17 cellular contexts compared by ENCODE assay signal in the genomic region with DNA sequence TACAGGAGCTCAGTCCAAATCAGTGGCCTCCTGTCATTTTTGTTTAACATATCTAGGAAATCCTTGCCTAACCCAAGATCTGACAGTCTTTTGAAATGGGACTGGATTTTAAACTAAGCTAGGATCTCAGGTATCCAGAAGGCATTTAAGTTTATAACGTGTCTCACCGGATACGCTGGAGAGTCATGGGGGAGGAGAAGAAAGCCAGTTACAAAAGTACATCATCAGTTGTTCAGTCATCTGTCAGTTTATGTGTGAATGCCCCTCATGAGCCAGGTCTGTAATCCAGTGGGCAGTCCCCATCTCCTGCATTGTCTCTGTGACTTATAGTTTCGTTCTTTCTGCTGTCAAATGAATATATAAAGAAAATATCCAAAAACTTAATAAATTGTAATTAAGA. TPM values are rescaled to one million over a fixed set of nuclear protein-coding genes. Genes with fewer than 3 reads are reported as not detected.
DNase-seq lines count a peak whose midpoint lies in the region; ATAC-seq and TF ChIP-seq lines count a peak whose summit lies in the region.
"Had no signal": no experiment of that assay in that cellular context is flagged by ENCODE, and none has a peak within 500 bp of the region (broad histone marks: within the 10 kb centered on the region; RNA-seq: fewer than 3 reads in every experiment).

No MANE protein-coding gene starts in this region.

- no peak overlapping the region for H3K4me3 ChIP-seq in osteoblast (ENCODE audit: insufficient read depth, low read length)
- H3K4me3 ChIP-seq in endodermal cell (ENCODE audit: low read length), result no peak overlapping the region

- no peaks in the 10 kb centered on the region for H3K27me3 ChIP-seq in osteoblast (ENCODE audit: insufficient read depth, low read length)
- no peaks in the 10 kb centered on the region for H3K27me3 ChIP-seq in endodermal cell (ENCODE audit: control insufficient read depth, insufficient read depth, low read length, poor library complexity, severe bottlenecking)

- no peak overlapping the region for H3K4me2 ChIP-seq in osteoblast (ENCODE audit: insufficient read depth, low read length)

- no peak for ATAC-seq in activated T-cell treated with anti-CD3 and anti-CD28 coated beads, Interleukin-2, amount 50 U/mL, for 72 hours (replicated peaks in 1 of 2)
- ATAC-seq in GM18858 (IDR thresholded peaks at IDR 0.05; ENCODE audit: unreplicated experiment), result no peak
- ATAC-seq: HCT116 had no signal

- peaks cover 65% of the 10 kb centered on the region for H3K4me1 Mint-ChIP-seq in activated T-cell treated with anti-CD3 and anti-CD28 coated beads, Interleukin-2, amount 50 U/mL, for 72 hours (ENCODE audit: low read depth)
- H3K4me1 Mint-ChIP-seq in HFFc6 (ENCODE audit: low read depth) (peaks cover 38% of the 10 kb centered on the region), chondrocyte (ENCODE audit: low read depth) (peaks cover 62% of the 10 kb centered on the region), endodermal cell (peaks cover 45% of the 10 kb centered on the region)

- peaks cover 0 to 10% of the 10 kb centered on the region in 2 donors for H3K36me3 Mint-ChIP-seq in activated T-cell treated with anti-CD3 and anti-CD28 coated beads, Interleukin-2, amount 50 U/mL, for 72 hours (ENCODE audit: insufficient read depth in 2 of 2)
- H3K36me3 Mint-ChIP-seq in HFFc6 (ENCODE audit: low read depth) (peaks cover 6% of the 10 kb centered on the region), chondrocyte (ENCODE audit: low read depth) (no peaks in the 10 kb centered on the region), endodermal cell (ENCODE audit: low read depth) (peaks cover 31% of the 10 kb centered on the region)

- peaks cover 70% of the 10 kb centered on the region for H4K20me1 ChIP-seq in osteoblast (ENCODE audit: insufficient read depth, low read length)

- H3K9me3 Mint-ChIP-seq in activated T-cell treated with anti-CD3 and anti-CD28 coated beads, Interleukin-2, amount 50 U/mL, for 72 hours, result peaks cover 0 to 3% of the 10 kb centered on the region in 2 donors
- H3K9me3 Mint-ChIP-seq in HFFc6, result no peaks in the 10 kb centered on the region
- H3K9me3 Mint-ChIP-seq in chondrocyte (ENCODE audit: low read depth), result no peaks in the 10 kb centered on the region
- peaks cover 17% of the 10 kb centered on the region for H3K9me3 Mint-ChIP-seq in endodermal cell

- WGBS in endodermal cell (ENCODE audit: insufficient coverage in 1 of 2, insufficient read length in 1 of 2), 2 experiments, result 100% methylated on average over 3 of the region's 4 CpGs

- H3K4me1 ChIP-seq in osteoblast (ENCODE audit: insufficient read depth, low read length) (no peaks in the 10 kb centered on the region), endodermal cell (ENCODE audit: control insufficient read depth, insufficient read depth, low read length) (no peaks in the 10 kb centered on the region)

- no peak overlapping the region for H3K9ac ChIP-seq in endodermal cell (ENCODE audit: extremely low read depth, low read length, poor library complexity, severe bottlenecking)

- in situ Hi-C loops in ACHN (cut with HindIII; ENCODE audit: low pct_ligation_motif_present, low pct_unique_long_range_greater_than_20kb, low sequenced_read_pairs), result no loop called here

- H2AFZ ChIP-seq in osteoblast (ENCODE audit: low read length), result no peak overlapping the region

- peaks cover 89% of the 10 kb centered on the region for H3K79me2 ChIP-seq in osteoblast (ENCODE audit: insufficient read depth, low read length)

- no peak for DNase-seq in activated T-cell treated with anti-CD3 and anti-CD28 coated beads, Interleukin-2, amount 50 U/mL, for 72 hours
- DNase-seq in activated T-cell treated with anti-CD3 and anti-CD28 coated beads, Interleukin-2, amount 50 U/mL, for 1 hour, result no peak
- no peak for DNase-seq in HFFc6
- DNase-seq in chondrocyte (ENCODE audit: low spot score), result no peak
- peak; percentile 76 for DNase-seq in osteoblast (ENCODE audit: insufficient read length, low spot score, missing footprints)
- no peak for DNase-seq in ACHN
- no peak for DNase-seq in endodermal cell
- DNase-seq: DMS53, NCI-H1436, NCI-H2081 treated with DMSO at 0.1 percent for 48 hours, NCI-H524 treated with DMSO at 0.1 percent for 48 hours, OCI-M1 had no signal

- H3K27ac Mint-ChIP-seq in activated T-cell treated with anti-CD3 and anti-CD28 coated beads, Interleukin-2, amount 50 U/mL, for 72 hours, result peak overlapping the region; percentile 31
- H3K27ac Mint-ChIP-seq in HFFc6 (peak overlapping the region; percentile 29; the same call in 1 of the 2 replicates), chondrocyte (ENCODE audit: unreplicated experiment) (peak overlapping the region; percentile 7), endodermal cell (no peak overlapping the region)

- H3K36me3 ChIP-seq in osteoblast (ENCODE audit: insufficient read depth, low read length) (no peaks in the 10 kb centered on the region), endodermal cell (ENCODE audit: control insufficient read depth, insufficient read depth, low read length) (peaks cover 18% of the 10 kb centered on the region)

- H3K27ac ChIP-seq in osteoblast (ENCODE audit: low read depth, low read length), result no peak overlapping the region
- H3K27ac ChIP-seq in endodermal cell (ENCODE audit: low read depth, low read length), result no peak overlapping the region
- H3K27ac ChIP-seq: C4-2B, HL-60, RWPE1 had no signal

- H3K4me3 Mint-ChIP-seq in activated T-cell treated with anti-CD3 and anti-CD28 coated beads, Interleukin-2, amount 50 U/mL, for 72 hours, result no peak overlapping the region
- H3K4me3 Mint-ChIP-seq in HFFc6 (no peak overlapping the region), chondrocyte (ENCODE audit: unreplicated experiment) (no peak overlapping the region), endodermal cell (no peak overlapping the region)

- no peaks in the 10 kb centered on the region for H3K27me3 Mint-ChIP-seq in activated T-cell treated with anti-CD3 and anti-CD28 coated beads, Interleukin-2, amount 50 U/mL, for 72 hours (ENCODE audit: low read depth)
- H3K27me3 Mint-ChIP-seq in HFFc6 (ENCODE audit: insufficient read depth) (no peaks in the 10 kb centered on the region; the same call in 1 of the 2 replicates), chondrocyte (ENCODE audit: low read depth) (no peaks in the 10 kb centered on the region), endodermal cell (ENCODE audit: insufficient read depth) (no peaks in the 10 kb centered on the region)

- H3K9me3 ChIP-seq in osteoblast (ENCODE audit: low read depth, low read length) (no peaks in the 10 kb centered on the region), endodermal cell (ENCODE audit: control insufficient read depth, low read length) (peaks cover 12% of the 10 kb centered on the region)

- TF ChIP-seq CTCF in HFFc6 (IDR thresholded peaks at IDR 0.05) (no peak), chondrocyte (IDR thresholded peaks at IDR 0.05) (no peak), osteoblast (IDR thresholded peaks at IDR 0.05; ENCODE audit: extremely low read depth, low read depth, low read length) (no peak), endodermal cell (conservative IDR thresholded peaks at IDR 0.05) (no peak)

RNA-seq across cellular contexts. Expression of gene RAB7A, which starts 44.4 kb away (rescaled TPM):
- 100 to 1,000 TPM; 204 to 206 TPM for total RNA-seq in activated T-cell treated with anti-CD3 and anti-CD28 coated beads, Interleukin-2, amount 50 U/mL, for 72 hours
- 100 to 1,000 TPM; 311 to 355 (median 323) TPM for total RNA-seq in HFFc6 (2021; fragmentation: NEBNext Ultra II Directional; extraction: Animal tissue kit (Norgen Biotek cat#: 25700))
- total RNA-seq in chondrocyte (204 to 231 TPM (median 216 TPM) in 3 replicates), osteoblast (86.0 and 86.1 TPM in 2 replicates), endodermal cell (100 to 1,000 TPM; 166 to 194 TPM)
- polyA plus RNA-seq in endodermal cell (2013, experiment 1 of 2), result 130 TPM
- polyA plus RNA-seq in endodermal cell (2013, experiment 2 of 2), result 118 TPM
